Comparison of ENCODE assay signal across 13 cellular contexts in the genomic region with DNA sequence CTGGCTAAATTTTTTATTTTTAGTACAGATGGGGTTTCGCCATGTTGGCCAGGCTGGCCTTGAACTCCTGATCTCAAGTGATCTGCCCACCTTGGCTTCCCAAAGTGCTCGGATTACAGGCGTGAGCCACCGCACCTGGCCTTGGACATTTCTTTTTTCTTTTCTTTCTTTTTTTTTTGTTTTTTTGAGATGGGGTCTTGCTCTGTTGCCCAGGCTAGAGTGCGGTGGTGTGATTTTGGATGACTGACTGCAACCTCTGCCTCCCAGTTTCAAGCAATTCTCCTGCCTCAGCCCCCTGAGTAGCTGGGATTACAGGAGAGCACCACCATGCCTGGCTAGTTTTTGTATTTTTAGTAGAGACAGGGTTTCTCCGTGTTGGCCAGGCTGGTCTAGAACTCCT. TPM values are rescaled to one million over a fixed set of nuclear protein-coding genes. Genes with fewer than 3 reads are reported as not detected.
"Had no signal": no experiment of that assay in that cellular context is flagged by ENCODE, and none has a peak within 500 bp of the region (broad histone marks: within the 10 kb centered on the region; RNA-seq: fewer than 3 reads in every experiment).

No MANE protein-coding gene starts in this region.

RNA-seq across cellular contexts. Expression of gene DLX2, which starts 11.5 kb away (rescaled TPM):
- total RNA-seq: activated CD4-positive, alpha-beta memory T cell treated with anti-CD3 and anti-CD28 coated beads for 36 hours; activated CD4-positive, alpha-beta memory T cell treated with anti-CD3 and anti-CD28 coated beads, Interleukin-2, amount 10 ng/mL, durations not matched to agents 7 days and 5 days; activated CD4-positive, alpha-beta T cell treated with anti-CD3 and anti-CD28 coated beads for 36 hours; activated CD4-positive, alpha-beta T cell treated with anti-CD3 and anti-CD28 coated beads, Interleukin-2, amount 10 ng/mL, durations not matched to agents 7 days and 5 days; activated CD8-positive, alpha-beta memory T cell treated with anti-CD3 and anti-CD28 coated beads for 36 hours; activated CD8-positive, alpha-beta T cell treated with anti-CD3 and anti-CD28 coated beads for 36 hours; activated CD8-positive, alpha-beta T cell treated with anti-CD3 and anti-CD28 coated beads, Interleukin-2, amount 10 ng/mL, durations not matched to agents 7 days and 5 days; T-helper 1 cell treated with Interleukin-12 subunit alpha and Interleukin-12 subunit beta and Interleukin-4 antibody, amounts not matched to agents 30 ng/mL and 1 ng/mL, for 36 hours; T-helper 17 cell; T-helper 2 cell treated with Interferon-gamma antibody and Interleukin-4, amounts not matched to agents 100 ng/mL and 5 ng/mL, for 36 hours had no signal

RNA-seq across cellular contexts. Expression of gene DLX1, which starts 28.9 kb away (rescaled TPM):
- total RNA-seq: activated B cell treated with CpG ODN at 0.5 μM for 24 hours; activated CD4-positive, alpha-beta memory T cell treated with anti-CD3 and anti-CD28 coated beads for 36 hours; activated CD4-positive, alpha-beta T cell treated with anti-CD3 and anti-CD28 coated beads for 36 hours; activated CD4-positive, alpha-beta T cell treated with anti-CD3 and anti-CD28 coated beads, Interleukin-2, amount 10 ng/mL, durations not matched to agents 24 days and 14 days; activated CD4-positive, alpha-beta T cell treated with anti-CD3 and anti-CD28 coated beads, Interleukin-2, amount 10 ng/mL, durations not matched to agents 7 days and 5 days; activated CD8-positive, alpha-beta memory T cell treated with anti-CD3 and anti-CD28 coated beads for 36 hours; activated CD8-positive, alpha-beta memory T cell treated with anti-CD3 and anti-CD28 coated beads, Interleukin-2, amount 10 ng/mL, durations not matched to agents 7 days and 5 days; activated CD8-positive, alpha-beta T cell treated with anti-CD3 and anti-CD28 coated beads for 36 hours; activated CD8-positive, alpha-beta T cell treated with anti-CD3 and anti-CD28 coated beads, Interleukin-2, amount 10 ng/mL, durations not matched to agents 7 days and 5 days; T-helper 1 cell treated with Interleukin-12 subunit alpha and Interleukin-12 subunit beta and Interleukin-4 antibody, amounts not matched to agents 30 ng/mL and 1 ng/mL, for 36 hours; T-helper 17 cell; T-helper 2 cell treated with Interferon-gamma antibody and Interleukin-4, amounts not matched to agents 100 ng/mL and 5 ng/mL, for 36 hours had no signal
